In the genomic region with DNA sequence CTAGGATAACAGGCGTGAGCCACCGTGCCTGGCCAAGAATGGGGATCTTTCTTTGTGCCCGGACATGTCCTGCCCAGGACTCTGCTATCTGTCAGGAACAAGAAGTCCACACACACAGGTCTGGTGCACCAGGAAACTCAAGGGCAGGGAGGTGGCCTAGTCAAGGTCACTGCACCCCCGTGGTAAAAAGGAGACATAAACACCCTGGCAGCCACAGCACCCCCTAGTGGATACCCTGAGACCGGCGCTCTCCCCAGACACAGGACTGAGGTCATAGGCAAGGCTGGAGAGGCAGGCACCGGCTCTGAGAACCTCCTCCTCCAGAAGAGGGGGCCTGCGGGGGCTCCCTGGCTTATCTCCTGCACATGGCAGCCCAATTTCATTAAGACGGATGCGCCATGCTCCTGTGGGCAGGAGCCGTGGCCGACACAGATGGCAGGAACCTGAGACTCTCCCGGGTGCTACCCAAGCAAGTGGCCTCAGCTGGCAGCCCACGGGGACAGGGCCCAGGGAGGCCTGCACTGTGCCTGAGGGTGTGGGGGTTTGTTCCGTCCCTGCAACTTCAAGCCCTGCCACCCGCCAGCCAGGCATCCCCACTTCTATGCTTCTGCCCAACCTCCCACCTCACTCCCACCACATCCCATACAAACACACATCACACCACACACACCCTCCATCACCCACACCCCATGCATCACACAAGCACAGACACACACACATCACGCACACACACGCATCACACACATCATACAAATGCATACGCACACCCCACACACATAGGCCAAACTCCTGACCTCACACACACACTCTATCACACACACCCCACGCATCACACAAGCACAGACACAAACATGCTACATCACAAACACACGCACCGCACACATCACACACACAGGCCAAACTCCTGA, we compare ENCODE assay signal across 8 cellular contexts. TPM values are rescaled to one million over a fixed set of nuclear protein-coding genes. Genes with fewer than 3 reads are reported as not detected.
DNase-seq lines count a peak whose midpoint lies in the region; ATAC-seq and TF ChIP-seq lines count a peak whose summit lies in the region.

No MANE protein-coding gene starts in this region.

- peak; percentile 40 for ATAC-seq in body of pancreas
- no peak for ATAC-seq in GM18870 (IDR thresholded peaks at IDR 0.05; ENCODE audit: unreplicated experiment)
- ATAC-seq in HG02610 (IDR thresholded peaks at IDR 0.05; ENCODE audit: unreplicated experiment) = no peak

- no peaks in the 10 kb centered on the region for H3K9me3 ChIP-seq in body of pancreas

- no peaks in the 10 kb centered on the region for H3K36me3 ChIP-seq in body of pancreas (replicated peaks in 1 of 2; ENCODE audit: insufficient read depth in 1 of 2, low read depth in 2 of 2)

- DNase-seq in GM10248 (ENCODE audit: extremely low spot score) (peak; percentile 84), NAMALWA (ENCODE audit: low spot score) (peak; percentile 82), UCSD-AML1 (lab: John Stamatoyannopoulos, UW; ENCODE audit: unreplicated experiment) (peak; percentile 70), body of pancreas (peak; percentile 63 to 75 (median 66)), left kidney (ENCODE audit: low read depth, low spot score) (peak; percentile 75)
- peak; percentile 22 for DNase-seq in stimulated activated CD8-positive, alpha-beta memory T cell treated with anti-CD3 and anti-CD28 coated beads, Interleukin-15, amount 100 ng/mL, for 24 hours (ENCODE audit: low read depth)

- peaks cover 42% of the 10 kb centered on the region for H3K4me1 ChIP-seq in body of pancreas

- H3K4me3 ChIP-seq in body of pancreas = no peak overlapping the region

- CTCF ChIA-PET in GM10248 (lab: Yijun Ruan, JAX) = interaction anchor here (1.3 to 7.7 kb wide), 5 partner anchors 9 to 377 kb away, joined by 3 to 135 read pairs (median 3); a partner anchor contains a TSS

- 69 to 82% methylated on average over 10 to 21 of the region's 22 CpGs for WGBS in body of pancreas, 2 donors

- no peak overlapping the region for H3K27ac ChIP-seq in body of pancreas

- POLR2A ChIA-PET in GM10248 (lab: Yijun Ruan, JAX) = no interaction called here

- intact Hi-C loops in body of pancreas (cut with DNase I) = no loop called here

- H3K27me3 ChIP-seq in body of pancreas = no peaks in the 10 kb centered on the region

- no peak for TF ChIP-seq POLR2A in body of pancreas (IDR thresholded peaks at IDR 0.05)

- TF ChIP-seq CTCF in GM10248 (IDR thresholded peaks at IDR 0.05; ENCODE audit: control extremely low read depth, extremely low read depth, low read depth, missing control alignments) (peak; percentile 86), body of pancreas (IDR thresholded peaks at IDR 0.05) (peak; percentile 34 to 68 (median 61))

RNA-seq across cellular contexts. Expression of a gene that starts 19.6 kb away (rescaled TPM):
- total RNA-seq in body of pancreas = 10 to 100 TPM; 24.7 to 65.4 TPM

RNA-seq across cellular contexts. Expression of a gene that starts 39.7 kb away (rescaled TPM):
- total RNA-seq in body of pancreas = 10 to 100 TPM; 35.8 to 63.6 TPM

Comparison
In these comparisons a context has a peak if more than half of its experiments do, and no peak if none do; other contexts are left out.
1. DNase-seq: peak in every context shown above with its lines; median percentile 84 in GM10248; 82 in NAMALWA; 75 in left kidney; 70 in UCSD-AML1; 66 in body of pancreas; 22 in stimulated activated CD8-positive, alpha-beta memory T cell treated with anti-CD3 and anti-CD28 coated beads, Interleukin-15, amount 100 ng/mL, for 24 hours.